In the genomic region with DNA sequence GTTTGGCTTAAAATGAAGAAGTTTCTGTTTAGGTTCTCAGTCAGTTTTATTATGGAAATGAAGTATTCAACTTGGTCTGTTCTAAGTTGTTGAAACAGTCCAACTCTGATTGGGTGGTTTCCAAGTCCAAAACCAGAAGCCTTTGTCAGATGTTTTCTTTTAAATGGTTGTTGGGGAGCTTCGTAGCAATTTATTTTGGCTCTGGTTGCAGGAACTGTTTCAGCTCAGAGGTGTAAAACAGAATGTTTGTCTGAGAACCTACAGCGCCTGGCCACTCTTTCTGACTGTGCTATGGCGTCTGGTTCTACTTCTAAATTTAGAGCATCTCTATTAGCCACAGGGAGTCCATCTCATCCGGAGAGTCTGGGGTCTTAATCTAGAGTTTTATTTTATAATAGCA, we compare ENCODE assay signal across 25 cellular contexts.
DNase-seq lines count a peak whose midpoint lies in the region; ATAC-seq and TF ChIP-seq lines count a peak whose summit lies in the region.
"Had no signal": no experiment of that assay in that cellular context is flagged by ENCODE, and none has a peak within 500 bp of the region (broad histone marks: within the 10 kb centered on the region; RNA-seq: fewer than 3 reads in every experiment).

No MANE protein-coding gene starts in this region.

- H3K4me1 ChIP-seq in MM.1S (ENCODE audit: low read length): no peaks in the 10 kb centered on the region
- H3K4me1 ChIP-seq: BLaER1, Caco-2 had no signal

- H3K36me3 Mint-ChIP-seq in CD4-positive, alpha-beta T cell (ENCODE audit: low read depth): no peaks in the 10 kb centered on the region
- H3K36me3 Mint-ChIP-seq: CD4-positive, alpha-beta memory T cell had no signal

- no peak overlapping the region for H2AFZ ChIP-seq in MM.1S (ENCODE audit: low read length)
- H2AFZ ChIP-seq: PC-9 had no signal

- H3K4me3 Mint-ChIP-seq in CD4-positive, alpha-beta T cell: no peak overlapping the region
- H3K4me3 Mint-ChIP-seq: CD4-positive, alpha-beta memory T cell had no signal

- no peaks in the 10 kb centered on the region for H3F3A ChIP-seq in MM.1S (ENCODE audit: insufficient read depth, low read length)

- peak overlapping the region; percentile 6; the same call in 1 of the 2 replicates for H3K27ac ChIP-seq in MM.1S (ENCODE audit: low read length)
- H3K27ac ChIP-seq in CD4-positive, alpha-beta T cell (ENCODE audit: low read depth, low read length): no peak overlapping the region
- H3K27ac ChIP-seq: BLaER1, HL-60, KMS-11, PC-9, SK-N-MC had no signal

- no peak for ATAC-seq in CD4-positive, alpha-beta T cell (ENCODE audit: poor library complexity)

- peaks cover 11% of the 10 kb centered on the region for H3K9me3 Mint-ChIP-seq in CD4-positive, alpha-beta T cell

- no peaks in the 10 kb centered on the region for H3K9me2 ChIP-seq in MM.1S (replicated peaks; ENCODE audit: insufficient read depth, low read length)

- H3K4me1 Mint-ChIP-seq in CD4-positive, alpha-beta T cell (ENCODE audit: low read depth): no peaks in the 10 kb centered on the region
- H3K4me1 Mint-ChIP-seq: CD4-positive, alpha-beta memory T cell had no signal

- H3K27me3 ChIP-seq in MM.1S (replicated peaks; ENCODE audit: insufficient read depth, low read length): no peaks in the 10 kb centered on the region
- no peaks in the 10 kb centered on the region for H3K27me3 ChIP-seq in CD4-positive, alpha-beta T cell (ENCODE audit: control insufficient read depth, insufficient read depth, low read length)
- H3K27me3 ChIP-seq: BLaER1 had no signal

- no peak overlapping the region for H3K4me3 ChIP-seq in MM.1S (ENCODE audit: low read length)
- no peak overlapping the region for H3K4me3 ChIP-seq in astrocyte of the spinal cord (ENCODE audit: low read depth, low read length)
- H3K4me3 ChIP-seq: BLaER1, PC-9, SK-N-MC had no signal

- CTCF ChIA-PET in CD4-positive, alpha-beta T cell (lab: Charles Lee): no interaction called here

- no peak overlapping the region for H3K27ac Mint-ChIP-seq in CD4-positive, alpha-beta T cell
- H3K27ac Mint-ChIP-seq: CD4-positive, alpha-beta memory T cell had no signal

- H3K9ac ChIP-seq in MM.1S (ENCODE audit: low read length): no peak overlapping the region
- H3K9ac ChIP-seq: BLaER1, KMS-11 had no signal

- DNase-seq in MM.1S (no peak), astrocyte of the spinal cord (ENCODE audit: low read depth, low spot score) (peak; percentile 58), midbrain (lab: John Stamatoyannopoulos, UW) (peak; percentile 39), superior temporal gyrus (ENCODE audit: extremely low spot score) (peak; percentile 41)
- DNase-seq in CD4-positive, alpha-beta T cell: no peak
- no peak for DNase-seq in activated naive CD4-positive, alpha-beta T cell (lab: John Stamatoyannopoulos, UW)
- no peak for DNase-seq in stimulated activated CD4-positive, alpha-beta T cell treated with anti-CD3 and anti-CD28 coated beads, Interleukin-15, amount 100 ng/mL, for 24 hours
- DNase-seq: Caco-2; CD4-positive, alpha-beta memory T cell; DMS153; GDM1; GOT3; HCEC 1CT; IMR-90; MV-4-11; NCI-H1694; NCI-H2081; NCI-H2171 treated with DMSO at 0.1 percent for 48 hours; PC-9; RPMI8226; SHP77 had no signal

- in situ Hi-C loops in astrocyte of the spinal cord (cut with HindIII; ENCODE audit: low sequenced_read_pairs): no loop called here

- H4K20me1 ChIP-seq in MM.1S (ENCODE audit: insufficient read depth, low read length): no peaks in the 10 kb centered on the region
- H4K20me1 ChIP-seq: BLaER1 had no signal

- no peaks in the 10 kb centered on the region for H3K27me3 Mint-ChIP-seq in CD4-positive, alpha-beta T cell
- H3K27me3 Mint-ChIP-seq: CD4-positive, alpha-beta memory T cell had no signal

- H3K36me3 ChIP-seq in MM.1S (replicated peaks; ENCODE audit: insufficient read depth, low read length): no peaks in the 10 kb centered on the region
- H3K36me3 ChIP-seq: BLaER1 had no signal

- H3K4me2 ChIP-seq in MM.1S (ENCODE audit: low read depth, low read length): no peak overlapping the region
- H3K4me2 ChIP-seq: BLaER1, KMS-11, PC-9 had no signal

- H3K9me3 ChIP-seq in MM.1S (replicated peaks; ENCODE audit: insufficient read depth, low read length): no peaks in the 10 kb centered on the region
- peaks cover 4% of the 10 kb centered on the region for H3K9me3 ChIP-seq in CD4-positive, alpha-beta T cell (ENCODE audit: control insufficient read depth, low read length)
- H3K9me3 ChIP-seq: Caco-2 had no signal

- H3K79me2 ChIP-seq in MM.1S (ENCODE audit: low read length): no peaks in the 10 kb centered on the region

- intact Hi-C loops in CD4-positive, alpha-beta T cell (cut with DNase I, micrococcal nuclease): no loop called here

- TF ChIP-seq CTCF in MM.1S (IDR thresholded peaks at IDR 0.05; ENCODE audit: low read length) (no peak), astrocyte of the spinal cord (IDR thresholded peaks at IDR 0.05; ENCODE audit: low read depth, low read length) (no peak)
- no peak for TF ChIP-seq CTCF in CD4-positive, alpha-beta T cell (IDR thresholded peaks at IDR 0.05)

- POLR2A ChIA-PET in CD4-positive, alpha-beta T cell (lab: Charles Lee): no interaction called here

Comparison
In these comparisons a context has a peak if more than half of its experiments do, and no peak if none do; other contexts are left out.
1. DNase-seq: peak in astrocyte of the spinal cord (single experiment), midbrain (single experiment) and superior temporal gyrus (single experiment); none in MM.1S (single experiment), CD4-positive, alpha-beta T cell (0 of 10), activated naive CD4-positive, alpha-beta T cell (0 of 4) and stimulated activated CD4-positive, alpha-beta T cell treated with anti-CD3 and anti-CD28 coated beads, Interleukin-15, amount 100 ng/mL, for 24 hours (single experiment).